ENCODE assay signal across 8 cellular contexts in the genomic region with DNA sequence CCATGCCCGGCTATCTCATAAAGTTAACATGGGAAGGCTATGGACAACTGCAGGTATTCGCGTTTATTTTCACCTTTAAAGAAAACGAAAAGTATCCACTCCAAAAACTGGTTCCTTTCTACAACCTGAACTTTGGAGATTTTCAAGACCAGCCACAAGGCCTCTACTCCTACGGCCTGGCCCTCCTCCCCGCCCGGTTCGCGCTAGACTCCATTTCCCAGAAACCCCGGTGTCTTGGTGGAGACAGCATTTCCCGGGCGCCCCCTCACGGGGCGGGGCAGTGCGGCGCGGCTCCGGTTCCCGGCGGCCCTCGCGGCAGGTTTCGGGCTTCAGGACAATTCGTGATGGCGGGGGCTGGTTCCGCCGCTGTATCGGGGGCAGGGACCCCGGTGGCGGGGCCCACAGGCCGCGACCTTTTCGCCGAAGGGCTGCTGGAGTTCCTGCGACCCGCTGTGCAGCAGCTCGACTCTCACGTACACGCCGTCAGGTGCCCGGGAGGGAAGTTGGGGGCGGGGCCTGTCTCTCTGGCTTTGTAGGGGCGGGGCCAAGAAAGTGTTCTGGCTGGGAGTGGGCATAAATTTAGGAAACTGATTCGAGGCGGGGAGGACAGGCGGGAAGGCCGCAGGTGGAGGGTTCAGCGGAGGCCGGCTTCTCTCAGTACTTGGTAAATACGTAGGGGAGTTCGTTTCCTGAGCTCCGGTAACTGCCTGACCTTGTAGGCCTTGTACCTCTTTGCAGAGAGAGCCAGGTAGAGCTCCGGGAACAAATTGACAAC. TPM values are rescaled to one million over a fixed set of nuclear protein-coding genes. Genes with fewer than 3 reads are reported as not detected.
DNase-seq lines count a peak whose midpoint lies in the region; ATAC-seq, FAIRE-seq and TF ChIP-seq lines count a peak whose summit lies in the region.

A gene with protein sequence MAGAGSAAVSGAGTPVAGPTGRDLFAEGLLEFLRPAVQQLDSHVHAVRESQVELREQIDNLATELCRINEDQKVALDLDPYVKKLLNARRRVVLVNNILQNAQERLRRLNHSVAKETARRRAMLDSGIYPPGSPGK (plus strand): TSS at position 304 of the 775 bp plus-strand sequence. CDS start 41 bp downstream, at position 345.

- POLR2A ChIA-PET in OCI-LY7 (lab: Charles Lee) = interaction anchor here (0.7 to 1.3 kb wide), 6 partner anchors 8 to 25 kb away, joined by 3 to 5 read pairs (median 4); a partner anchor contains a TSS
- POLR2A ChIA-PET in endothelial cell of umbilical vein (lab: Charles Lee) = interaction anchor here (0.6 to 1.3 kb wide), 3 partner anchors 10 to 25 kb away, joined by 3 to 4 read pairs (median 3); a partner anchor contains a TSS

- H3K9me3 ChIP-seq in OCI-LY7 (ENCODE audit: low read length) (no peaks in the 10 kb centered on the region), endothelial cell of umbilical vein (replicated peaks; ENCODE audit: control insufficient read depth, insufficient read depth, low read length) (no peaks in the 10 kb centered on the region), mononuclear cell (ENCODE audit: low read depth, low read length) (no peaks in the 10 kb centered on the region)

- peak within 1 kb of the TSS; percentile 94 for H3K4me2 ChIP-seq in OCI-LY7 (ENCODE audit: low read length)
- peak within 1 kb of the TSS; percentile 90 for H3K4me2 ChIP-seq in endothelial cell of umbilical vein (ENCODE audit: insufficient read depth, low read length)

- H3K27me3 ChIP-seq in endothelial cell of umbilical vein (ENCODE audit: control insufficient read depth in 2 of 2, insufficient read depth in 2 of 2, low read length in 2 of 2) = no peaks in the 10 kb centered on the region
- H3K27me3 ChIP-seq in mononuclear cell (ENCODE audit: insufficient read depth, low read length) = no peaks in the 10 kb centered on the region

- peak within 1 kb of the TSS; percentile 77 for H3K9ac ChIP-seq in endothelial cell of umbilical vein (replicated peaks; ENCODE audit: extremely low read depth, insufficient read depth, low read length)

- peaks cover 12% of the 10 kb centered on the region for H3K79me2 ChIP-seq in OCI-LY7 (ENCODE audit: insufficient read depth, low read depth, low read length)
- H3K79me2 ChIP-seq in endothelial cell of umbilical vein (ENCODE audit: control insufficient read depth, insufficient read depth, low read length) = peaks cover 13% of the 10 kb centered on the region

- peak; percentile 82 for TF ChIP-seq POLR2A in endothelial cell of umbilical vein (IDR thresholded peaks at IDR 0.05; ENCODE audit: low read depth, low read length)

- H4K20me1 ChIP-seq in OCI-LY7 (ENCODE audit: insufficient read depth, low read length) (peaks cover 6% of the 10 kb centered on the region; the same call in 1 of the 2 replicates), endothelial cell of umbilical vein (replicated peaks; ENCODE audit: control insufficient read depth, extremely low read depth, insufficient read depth, low read length) (no peaks in the 10 kb centered on the region)

- TF ChIP-seq CTCF in OCI-LY7 (conservative IDR thresholded peaks at IDR 0.05; ENCODE audit: low read length) = 0 out of 2 replicates have a peak, but pooled peaks have one; percentile 24
- peak in 1 of 2 donors; percentile 21 for TF ChIP-seq CTCF in endothelial cell of umbilical vein (IDR thresholded peaks at IDR 0.05; ENCODE audit: extremely low read depth in 1 of 2, insufficient read depth in 1 of 2, low read depth in 1 of 2, low read length in 2 of 2)

- peaks cover 18% of the 10 kb centered on the region for H3K4me1 ChIP-seq in OCI-LY7 (ENCODE audit: insufficient read depth, low read length, poor library complexity, severe bottlenecking)
- peaks cover 7% of the 10 kb centered on the region for H3K4me1 ChIP-seq in endothelial cell of umbilical vein (ENCODE audit: control insufficient read depth, extremely low read depth, insufficient read depth, low read length)
- H3K4me1 ChIP-seq in mononuclear cell (ENCODE audit: insufficient read depth, low read length) = peaks cover 27% of the 10 kb centered on the region

- peak; percentile 96 for DNase-seq in DMS 273 (lab: John Stamatoyannopoulos, UW; ENCODE audit: unreplicated experiment)
- DNase-seq in HuH-7 (ENCODE audit: low spot score) = peak; percentile 88
- DNase-seq in OCI-LY7 (ENCODE audit: low spot score) = peak; percentile 91
- peak; percentile 79 for DNase-seq in activated T-cell treated with anti-CD3 and anti-CD28 coated beads for 1 hour (ENCODE audit: low read depth)
- DNase-seq in endothelial cell of umbilical vein (ENCODE audit: low read depth, low spot score) = peak; percentile 83
- peak; percentile 70 to 72 for DNase-seq in stimulated activated CD8-positive, alpha-beta memory T cell treated with anti-CD3 and anti-CD28 coated beads, Interleukin-4, amount 100 ng/mL, for 1 hour (ENCODE audit: low read depth in 2 of 2, low spot score in 1 of 2)

- no peaks in the 10 kb centered on the region for H3K9me1 ChIP-seq in endothelial cell of umbilical vein (replicated peaks; ENCODE audit: control insufficient read depth, extremely low read depth, insufficient read depth, low read length)

- peak within 1 kb of the TSS; percentile 68 for H3K27ac ChIP-seq in OCI-LY7 (ENCODE audit: low read depth, low read length, poor library complexity, severe bottlenecking)
- peak within 1 kb of the TSS; percentile 64 for H3K27ac ChIP-seq in endothelial cell of umbilical vein (ENCODE audit: insufficient read depth, low read depth, low read length)

- CTCF ChIA-PET in OCI-LY7 (lab: Charles Lee; ENCODE audit: unreplicated experiment) (interaction anchor here (0.5 to 0.6 kb wide), 2 partner anchors 24 to 60 kb away, joined by 3 read pairs; a partner anchor contains a TSS), endothelial cell of umbilical vein (lab: Charles Lee) (interaction anchor here (1.0 to 2.2 kb wide), 6 partner anchors 16 to 148 kb away, joined by 3 to 13 read pairs (median 4); a partner anchor contains a TSS)

- intact Hi-C loops in OCI-LY7 (cut with micrococcal nuclease; ENCODE audit: unreplicated experiment) (loop anchor here (2.0 to 5.0 kb wide), 3 partner anchors 24 to 86 kb away; a partner anchor contains a TSS), endothelial cell of umbilical vein (cut with micrococcal nuclease) (loop anchor here (1.0 to 2.0 kb wide), 5 partner anchors 24 to 147 kb away; a partner anchor contains a TSS)

- H3K4me3 ChIP-seq in OCI-LY7 (ENCODE audit: low read depth, low read length, poor library complexity, severe bottlenecking) (peak within 1 kb of the TSS; percentile 96), endothelial cell of umbilical vein (replicated peaks in 1 of 3; ENCODE audit: insufficient read depth in 1 of 3, low read depth in 1 of 3, low read length in 3 of 3) (peak within 1 kb of the TSS; percentile 79 to 91 (median 83)), mononuclear cell (ENCODE audit: low read length) (peak within 1 kb of the TSS; percentile 80)

- peak; percentile 90 for FAIRE-seq in endothelial cell of umbilical vein (lab: Jason Lieb, UNC)

- no peaks in the 10 kb centered on the region for H3K9me2 ChIP-seq in OCI-LY7 (ENCODE audit: insufficient read depth, low read length)

- peak within 1 kb of the TSS; percentile 77 for H2AFZ ChIP-seq in OCI-LY7 (ENCODE audit: low read length)
- H2AFZ ChIP-seq in endothelial cell of umbilical vein (ENCODE audit: low read depth, low read length) = peak within 1 kb of the TSS; percentile 86

- H3K36me3 ChIP-seq in OCI-LY7 (ENCODE audit: insufficient read depth, low read length) = peaks cover 37% of the 10 kb centered on the region
- peaks cover 14 to 18% of the 10 kb centered on the region in 2 experiments for H3K36me3 ChIP-seq in endothelial cell of umbilical vein (ENCODE audit: control insufficient read depth in 2 of 2, extremely low read depth in 1 of 2, insufficient read depth in 2 of 2, low read length in 2 of 2)

- ATAC-seq in GM21515 (IDR thresholded peaks at IDR 0.05; ENCODE audit: unreplicated experiment) = peak; percentile 83

- dilution Hi-C loops in endothelial cell of umbilical vein (cut with MboI; ENCODE audit: extremely low pct_ligation_motif_present, low sequenced_read_pairs) = no loop called here

- no TSS peak for BruUV-seq in OCI-LY7 (replicated peaks; lab: Mats Ljungman, UMichigan)
- no TSS peak for BruUV-seq in endothelial cell of umbilical vein (replicated peaks; lab: Mats Ljungman, UMichigan)

TF ChIP-seq in endothelial cell of umbilical vein, 7 proteins besides CTCF, POLR2A, EP300 and RAD21:
- TF ChIP-seq POLR2AphosphoS5 (IDR thresholded peaks at IDR 0.05; ENCODE audit: insufficient read depth, low read depth, low read length) (peak; percentile 77), EZH2 (IDR thresholded peaks at IDR 0.05; ENCODE audit: borderline replicate concordance, low read depth, low read length, severe bottlenecking) (no peak)

RNA-seq across cellular contexts. Expression of the gene that starts here (rescaled TPM):
- 33.2 and 44.5 TPM in 2 replicates for total RNA-seq in OCI-LY7 (2014; rRNA removed; shearing (Covaris generic))
- total RNA-seq in OCI-LY7 (2022) (31.1 and 33.7 TPM in 2 replicates), endothelial cell of umbilical vein (36.5 and 36.8 TPM in 2 replicates), mononuclear cell (10.2 TPM)
- polyA plus RNA-seq in endothelial cell of umbilical vein = 47.3 and 55.1 TPM in 2 replicates
- polyA plus RNA-seq in endothelial cell of umbilical vein (2011; cell fraction: cytosol; rRNA removed) = 53.0 and 57.6 TPM in 2 replicates
- polyA plus RNA-seq in endothelial cell of umbilical vein (2011; cell fraction: nucleus; rRNA removed) = 23.5 and 24.2 TPM in 2 replicates
- polyA plus RNA-seq in endothelial cell of umbilical vein (2012) = 28.9 and 31.7 TPM in 2 replicates
- 20.9 and 22.2 TPM in 2 replicates for polyA minus RNA-seq in endothelial cell of umbilical vein
- 25.6 TPM for polyA minus RNA-seq in endothelial cell of umbilical vein (2011; cell fraction: cytosol; rRNA and poly(A)+ RNA removed)
- 9.2 and 12.7 TPM in 2 replicates for polyA minus RNA-seq in endothelial cell of umbilical vein (2011; cell fraction: nucleus; rRNA and poly(A)+ RNA removed)

Comparison
In these comparisons a context has a peak if more than half of its experiments do, and no peak if none do; other contexts are left out.
1. Peak in every context shown above with its lines: DNase-seq, ATAC-seq, H3K4me3 ChIP-seq and H3K27ac ChIP-seq.